In genomic region chr12:14279845-14280244, GRCh38 we compare ENCODE assay signal across 17 cellular contexts.
"Had no signal": no experiment of that assay in that cellular context is flagged by ENCODE, and none has a peak within 500 bp of the region (broad histone marks: within the 10 kb centered on the region; RNA-seq: fewer than 3 reads in every experiment).

No MANE protein-coding gene starts in this region.

- H3K9me3 ChIP-seq: body of pancreas, esophagus squamous epithelium, prostate gland, tibial artery had no signal

- H3K4me1 ChIP-seq: body of pancreas, prostate gland, tibial artery had no signal

- H3K27me3 ChIP-seq: body of pancreas, esophagus squamous epithelium, tibial artery had no signal

- H3K4me3 ChIP-seq: body of pancreas, esophagus squamous epithelium, prostate gland, tibial artery had no signal

- H3K36me3 ChIP-seq: esophagus squamous epithelium, prostate gland, tibial artery had no signal

- H3K4me3 Mint-ChIP-seq: activated CD4-positive, alpha-beta memory T cell treated with anti-CD3 and anti-CD28 coated beads for 36 hours; activated naive CD8-positive, alpha-beta T cell treated with anti-CD3 and anti-CD28 coated beads, Interleukin-2, amount 10 ng/mL, durations not matched to agents 7 days and 5 days; immature natural killer cell had no signal

- H3K9me3 Mint-ChIP-seq: immature natural killer cell had no signal

- H3K27ac Mint-ChIP-seq: activated CD4-positive, alpha-beta memory T cell treated with anti-CD3 and anti-CD28 coated beads for 36 hours; activated naive CD8-positive, alpha-beta T cell treated with anti-CD3 and anti-CD28 coated beads, Interleukin-2, amount 10 ng/mL, durations not matched to agents 7 days and 5 days had no signal

- H3K27me3 Mint-ChIP-seq: activated CD4-positive, alpha-beta memory T cell treated with anti-CD3 and anti-CD28 coated beads for 36 hours; activated naive CD8-positive, alpha-beta T cell treated with anti-CD3 and anti-CD28 coated beads, Interleukin-2, amount 10 ng/mL, durations not matched to agents 7 days and 5 days had no signal

- DNase-seq: activated CD4-positive, alpha-beta memory T cell treated with anti-CD3 and anti-CD28 coated beads for 36 hours; activated effector memory CD4-positive, alpha-beta T cell treated with anti-CD3 and anti-CD28 coated beads, Interleukin-2, amount 50 U/mL, for 16 hours; activated naive CD8-positive, alpha-beta T cell treated with anti-CD3 and anti-CD28 coated beads, Interleukin-2, amount 10 ng/mL, durations not matched to agents 7 days and 5 days; activated T-cell treated with anti-CD3 and anti-CD28 coated beads, Interleukin-2, amount 50 U/mL, for 1 hour; body of pancreas; dermis blood vessel endothelial cell; effector memory CD4-positive, alpha-beta T cell; esophagus squamous epithelium; immature natural killer cell; kidney glomerular epithelial cell; left ventricle myocardium superior; right cardiac atrium; T-helper 1 cell; T-helper 9 cell; tibial artery had no signal

- ATAC-seq: body of pancreas, left ventricle myocardium superior, right cardiac atrium, SK-N-SH treated with all-trans-retinoic acid at 6 μM for 48 hours had no signal

- H3K27ac ChIP-seq: body of pancreas, esophagus squamous epithelium, prostate gland, tibial artery had no signal
